In the genomic region with DNA sequence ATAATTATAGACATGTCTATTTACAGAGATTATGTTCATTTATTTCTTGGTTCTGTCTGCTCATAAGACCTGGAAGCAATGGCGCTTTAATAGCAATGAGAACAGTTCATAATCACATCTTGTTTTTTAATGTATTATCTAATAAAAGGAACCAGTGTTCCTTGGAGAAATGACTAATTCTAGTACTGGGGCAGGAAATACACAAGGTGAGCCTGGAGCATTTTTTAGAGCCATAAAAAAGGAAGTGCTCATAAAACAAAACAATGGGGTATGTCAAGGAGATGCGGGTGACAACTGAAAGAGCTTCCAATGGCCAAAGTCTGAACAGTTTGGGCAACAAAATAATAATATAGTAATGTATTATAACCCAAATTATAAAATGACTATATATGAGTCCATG, we compare ENCODE assay signal across 21 cellular contexts.
"Had no signal": no experiment of that assay in that cellular context is flagged by ENCODE, and none has a peak within 500 bp of the region (broad histone marks: within the 10 kb centered on the region; RNA-seq: fewer than 3 reads in every experiment).

No MANE protein-coding gene starts in this region.

- DNase-seq: cortex of kidney; effector memory CD4-positive, alpha-beta T cell; esophagus squamous epithelium; foreskin fibroblast; head of caudate nucleus; kidney; left colon; left ventricle myocardium superior; naive thymus-derived CD4-positive, alpha-beta T cell; nephron progenitor cell; posterior cingulate gyrus; right cardiac atrium; small intestine; stimulated activated CD4-positive, alpha-beta T cell treated with anti-CD3 and anti-CD28 coated beads, Interleukin-12 subunit alpha, Interleukin-12 subunit beta, amount 100 ng/mL, for 4 hours; stimulated activated naive CD4-positive, alpha-beta T cell; stomach; substantia nigra; transverse colon had no signal

- H3K4me1 ChIP-seq: esophagus squamous epithelium, stomach, transverse colon had no signal

- H3K36me3 ChIP-seq: esophagus squamous epithelium, neutrophil, stomach, thoracic aorta, transverse colon had no signal

- H3K4me2 ChIP-seq: hepatocyte had no signal

- H3K27ac ChIP-seq: esophagus squamous epithelium, hepatocyte, neutrophil, stomach, thoracic aorta, transverse colon had no signal

- H3K9me3 ChIP-seq: esophagus squamous epithelium, neutrophil, stomach, thoracic aorta, transverse colon had no signal

- H2AFZ ChIP-seq: hepatocyte had no signal

- H3K4me3 ChIP-seq: esophagus squamous epithelium, hepatocyte, stomach, thoracic aorta, transverse colon had no signal

- H3K27ac Mint-ChIP-seq: naive thymus-derived CD4-positive, alpha-beta T cell; nephron progenitor cell had no signal

- H3K79me2 ChIP-seq: hepatocyte had no signal

- H3K36me3 Mint-ChIP-seq: naive thymus-derived CD4-positive, alpha-beta T cell had no signal

- ATAC-seq: left colon; left ventricle myocardium superior; naive thymus-derived CD4-positive, alpha-beta T cell; right cardiac atrium had no signal

- H3K27me3 ChIP-seq: esophagus squamous epithelium, hepatocyte, neutrophil, stomach, transverse colon had no signal
